Comparison of ENCODE assay signal across 24 cellular contexts in genomic region chr6:109916759-109917158, GRCh38.
"Had no signal": no experiment of that assay in that cellular context is flagged by ENCODE, and none has a peak within 500 bp of the region (broad histone marks: within the 10 kb centered on the region; RNA-seq: fewer than 3 reads in every experiment).

No MANE protein-coding gene starts in this region.

- H3K4me1 Mint-ChIP-seq: immature natural killer cell had no signal

- H2AFZ ChIP-seq: hepatocyte had no signal

- H3K4me3 Mint-ChIP-seq: immature natural killer cell, mesothelial cell of epicardium had no signal

- H3K27ac Mint-ChIP-seq: immature natural killer cell, mesothelial cell of epicardium had no signal

- H3K4me1 ChIP-seq: esophagus muscularis mucosa, foreskin keratinocyte, gastroesophageal sphincter, heart left ventricle, left lung, lower lobe of right lung had no signal

- H3K4me3 ChIP-seq: coronary artery, dorsolateral prefrontal cortex, esophagus muscularis mucosa, gastroesophageal sphincter, heart left ventricle, hepatocyte, left lung, lower lobe of right lung, mucosa of descending colon had no signal

- H3K27me3 ChIP-seq: dorsolateral prefrontal cortex, hepatocyte, left lung had no signal

- DNase-seq: dermis blood vessel endothelial cell; dorsolateral prefrontal cortex; effector CD4-positive, alpha-beta T cell; effector memory CD4-positive, alpha-beta T cell; foreskin keratinocyte; heart left ventricle; hypothalamus; immature natural killer cell; islet precursor cell; left cardiac atrium; left lung; left ventricle myocardium superior; lower lobe of right lung; mesenchymal stem cell; mucosa of descending colon; naive B cell had no signal

- H3K36me3 Mint-ChIP-seq: immature natural killer cell, mesothelial cell of epicardium, naive B cell had no signal

- H3K36me3 ChIP-seq: esophagus muscularis mucosa, gastroesophageal sphincter, heart left ventricle, left lung, lower lobe of right lung had no signal

- FAIRE-seq: colon, endothelial cell of umbilical vein, frontal cortex had no signal

- H3K9me3 ChIP-seq: esophagus muscularis mucosa, gastroesophageal sphincter, heart left ventricle, left lung, lower lobe of right lung, mucosa of descending colon had no signal

- H3K4me2 ChIP-seq: hepatocyte had no signal

- H3K27ac ChIP-seq: coronary artery, dorsolateral prefrontal cortex, esophagus muscularis mucosa, foreskin keratinocyte, gastroesophageal sphincter, heart left ventricle, hepatocyte, left lung, lower lobe of right lung had no signal

- ATAC-seq: foreskin keratinocyte, gastroesophageal sphincter, heart left ventricle, left cardiac atrium, left lung, left ventricle myocardium superior, lower lobe of right lung, mucosa of descending colon had no signal
